ENCODE assay signal across 2 cellular contexts in genomic region chr1:151132676-151133338, GRCh38.
TF ChIP-seq lines count a peak whose summit lies in the region.

No MANE protein-coding gene starts in this region.

TF ChIP-seq in SK-N-SH, 30 proteins besides CTCF, POLR2A, EP300 and RAD21 (continued from another document):
- TF ChIP-seq NFIC (IDR thresholded peaks at IDR 0.05; ENCODE audit: borderline replicate concordance) (no peak), ELF1 (IDR thresholded peaks at IDR 0.05) (no peak), RFX5 (IDR thresholded peaks at IDR 0.05; ENCODE audit: low read length) (no peak), EZH2phosphoT487 (IDR thresholded peaks at IDR 0.05; ENCODE audit: borderline replicate concordance, low read depth) (no peak), IRF3 (IDR thresholded peaks at IDR 0.05; ENCODE audit: low read depth, low read length) (no peak), MEF2A (IDR thresholded peaks at IDR 0.05; ENCODE audit: borderline replicate concordance, low read depth) (no peak), TAF1 (IDR thresholded peaks at IDR 0.05; ENCODE audit: borderline replicate concordance, low read depth, low read length) (no peak), USF2 (IDR thresholded peaks at IDR 0.05; ENCODE audit: borderline replicate concordance, low read depth, low read length) (no peak), RCOR1 (IDR thresholded peaks at IDR 0.05; ENCODE audit: low read length) (no peak), SMC3 (IDR thresholded peaks at IDR 0.05; ENCODE audit: low read depth, low read length) (no peak), FOSL2 (IDR thresholded peaks at IDR 0.05; ENCODE audit: borderline replicate concordance, low read depth) (no peak)

TF ChIP-seq in SK-N-SH treated with all-trans-retinoic acid at 6 μM for 48 hours, 23 proteins besides CTCF, POLR2A, EP300 and RAD21:
- TF ChIP-seq CREB5 (CRISPR knock-in tag; IDR thresholded peaks at IDR 0.05; ENCODE audit: low read depth) (no peak), ISL1 (CRISPR knock-in tag; IDR thresholded peaks at IDR 0.05) (no peak), TCF4 (CRISPR knock-in tag; IDR thresholded peaks at IDR 0.05; ENCODE audit: borderline replicate concordance) (no peak), PATZ1 (CRISPR knock-in tag; IDR thresholded peaks at IDR 0.05; ENCODE audit: borderline replicate concordance) (no peak)
TF ChIP-seq in SK-N-SH treated with all-trans-retinoic acid at 6 μM for 48 hours: peak in this region for 0.
